In the genomic region with DNA sequence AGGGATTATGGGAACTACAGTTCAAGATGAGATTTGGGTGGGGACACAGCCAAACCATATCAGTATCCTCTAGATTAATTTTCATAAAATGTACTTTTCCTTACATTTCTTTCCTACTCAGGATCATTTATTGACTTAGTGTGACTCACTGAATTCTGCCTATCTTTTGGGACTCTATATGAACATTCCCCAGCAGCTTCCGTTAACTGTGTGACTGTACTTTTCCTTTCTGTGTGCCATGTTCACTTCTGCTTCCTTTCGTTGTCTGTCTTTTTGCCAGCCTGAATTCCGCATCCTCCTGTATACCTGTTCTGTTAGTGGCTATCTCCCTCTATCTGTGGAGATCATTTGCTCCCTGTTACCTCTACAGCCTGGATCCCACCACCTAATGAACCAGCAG, we compare ENCODE assay signal across 24 cellular contexts. TPM values are rescaled to one million over a fixed set of nuclear protein-coding genes. Genes with fewer than 3 reads are reported as not detected.
DNase-seq lines count a peak whose midpoint lies in the region; ATAC-seq and TF ChIP-seq lines count a peak whose summit lies in the region.
"Had no signal": no experiment of that assay in that cellular context is flagged by ENCODE, and none has a peak within 500 bp of the region (broad histone marks: within the 10 kb centered on the region; RNA-seq: fewer than 3 reads in every experiment).

No MANE protein-coding gene starts in this region.

- H3K9ac ChIP-seq in endodermal cell (ENCODE audit: extremely low read depth, low read length, poor library complexity, severe bottlenecking), result no peak overlapping the region

- no peak for ATAC-seq in activated T-helper 17 cell treated with anti-CD3 and anti-CD28 coated beads, Interleukin-2, amount 50 U/mL, for 72 hours (replicated peaks)
- ATAC-seq: activated T-cell treated with anti-CD3 and anti-CD28 coated beads, Interleukin-2, amount 50 U/mL, for 4 hours; Panc1; sciatic nerve had no signal

- no peaks in the 10 kb centered on the region for H3K4me1 ChIP-seq in endodermal cell (ENCODE audit: control insufficient read depth, insufficient read depth, low read length)

- H3K36me3 Mint-ChIP-seq in activated T-helper 17 cell treated with anti-CD3 and anti-CD28 coated beads, Interleukin-2, amount 50 U/mL, for 72 hours (ENCODE audit: low read depth), result peaks cover 59% of the 10 kb centered on the region
- H3K36me3 Mint-ChIP-seq in endodermal cell (ENCODE audit: low read depth) (peaks cover 71% of the 10 kb centered on the region), nephron progenitor cell (ENCODE audit: low read depth) (peaks cover 77% of the 10 kb centered on the region)
- H3K36me3 Mint-ChIP-seq in activated T-cell treated with anti-CD3 and anti-CD28 coated beads, Interleukin-2, amount 50 U/mL, for 24 hours (ENCODE audit: low read depth), result peaks cover 65% of the 10 kb centered on the region

- no peaks in the 10 kb centered on the region for H3K9me3 Mint-ChIP-seq in activated T-helper 17 cell treated with anti-CD3 and anti-CD28 coated beads, Interleukin-2, amount 50 U/mL, for 72 hours
- H3K9me3 Mint-ChIP-seq in endodermal cell (peaks cover 27% of the 10 kb centered on the region), nephron progenitor cell (peaks cover 35% of the 10 kb centered on the region)
- no peaks in the 10 kb centered on the region for H3K9me3 Mint-ChIP-seq in activated T-cell treated with anti-CD3 and anti-CD28 coated beads, Interleukin-2, amount 50 U/mL, for 24 hours
- H3K9me3 Mint-ChIP-seq: activated naive CD4-positive, alpha-beta T cell treated with anti-CD3 and anti-CD28 coated beads for 36 hours; activated T-cell treated with anti-CD3 and anti-CD28 coated beads, Interleukin-2, amount 50 U/mL, for 4 hours; CD14-positive monocyte; stimulated activated naive CD8-positive, alpha-beta T cell treated with anti-CD3 and anti-CD28 coated beads, Interleukin-15, Interleukin-2, amounts not matched to agents 100 ng/mL and 50 ng/mL, for 24 hours had no signal

- TF ChIP-seq CTCF in endodermal cell (conservative IDR thresholded peaks at IDR 0.05) (no peak), nephron progenitor cell (IDR thresholded peaks at IDR 0.05) (no peak)

- H3K27me3 Mint-ChIP-seq in activated T-helper 17 cell treated with anti-CD3 and anti-CD28 coated beads, Interleukin-2, amount 50 U/mL, for 72 hours, result no peaks in the 10 kb centered on the region
- no peaks in the 10 kb centered on the region for H3K27me3 Mint-ChIP-seq in endodermal cell (ENCODE audit: insufficient read depth)
- no peaks in the 10 kb centered on the region for H3K27me3 Mint-ChIP-seq in nephron progenitor cell (ENCODE audit: low read depth, poor library complexity)
- no peaks in the 10 kb centered on the region for H3K27me3 Mint-ChIP-seq in activated T-cell treated with anti-CD3 and anti-CD28 coated beads, Interleukin-2, amount 50 U/mL, for 24 hours
- H3K27me3 Mint-ChIP-seq: stimulated activated naive CD8-positive, alpha-beta T cell treated with anti-CD3 and anti-CD28 coated beads, Interleukin-15, Interleukin-2, amounts not matched to agents 100 ng/mL and 50 ng/mL, for 24 hours had no signal

- H3K4me3 Mint-ChIP-seq in activated T-helper 17 cell treated with anti-CD3 and anti-CD28 coated beads, Interleukin-2, amount 50 U/mL, for 72 hours, result no peak overlapping the region
- H3K4me3 Mint-ChIP-seq in endodermal cell (no peak overlapping the region), nephron progenitor cell (no peak overlapping the region)
- H3K4me3 Mint-ChIP-seq in activated T-cell treated with anti-CD3 and anti-CD28 coated beads, Interleukin-2, amount 50 U/mL, for 24 hours, result no peak overlapping the region
- H3K4me3 Mint-ChIP-seq: activated naive CD4-positive, alpha-beta T cell treated with anti-CD3 and anti-CD28 coated beads for 36 hours; activated T-cell treated with anti-CD3 and anti-CD28 coated beads, Interleukin-2, amount 50 U/mL, for 4 hours; CD14-positive monocyte; nephron; stimulated activated naive CD8-positive, alpha-beta T cell treated with anti-CD3 and anti-CD28 coated beads, Interleukin-15, Interleukin-2, amounts not matched to agents 100 ng/mL and 50 ng/mL, for 24 hours had no signal

- H3K27ac ChIP-seq in endodermal cell (ENCODE audit: low read depth, low read length), result no peak overlapping the region
- H3K27ac ChIP-seq: esophagus muscularis mucosa had no signal

- no peaks in the 10 kb centered on the region for H3K4me1 Mint-ChIP-seq in activated T-helper 17 cell treated with anti-CD3 and anti-CD28 coated beads, Interleukin-2, amount 50 U/mL, for 72 hours
- H3K4me1 Mint-ChIP-seq in endodermal cell, result no peaks in the 10 kb centered on the region
- no peaks in the 10 kb centered on the region for H3K4me1 Mint-ChIP-seq in nephron progenitor cell
- H3K4me1 Mint-ChIP-seq in activated T-cell treated with anti-CD3 and anti-CD28 coated beads, Interleukin-2, amount 50 U/mL, for 24 hours (ENCODE audit: low read depth), result peaks cover 8% of the 10 kb centered on the region
- H3K4me1 Mint-ChIP-seq: CD14-positive monocyte, nephron had no signal

- H3K9me3 ChIP-seq in endodermal cell (ENCODE audit: control insufficient read depth, low read length), result no peaks in the 10 kb centered on the region
- H3K9me3 ChIP-seq: esophagus muscularis mucosa, thyroid gland had no signal

- H3K27me3 ChIP-seq in endodermal cell (ENCODE audit: control insufficient read depth, insufficient read depth, low read length, poor library complexity, severe bottlenecking), result no peaks in the 10 kb centered on the region
- H3K27me3 ChIP-seq: esophagus muscularis mucosa, thyroid gland had no signal

- WGBS in endodermal cell (ENCODE audit: insufficient coverage in 1 of 2, insufficient read length in 1 of 2), 2 experiments, result 96 to 98% methylated on average over 3 of the region's 3 CpGs

- DNase-seq in EH (ENCODE audit: low read depth) (peak; percentile 52), endodermal cell (no peak), nephron progenitor cell (no peak), NCI-H2081 treated with DMSO at 0.1 percent for 48 hours (lab: John Stamatoyannopoulos, UW) (no peak)
- no peak for DNase-seq in activated CD4-positive, CD25-positive, alpha-beta regulatory T cell treated with anti-CD3 and anti-CD28 coated beads, Interleukin-2, amount 50 U/mL, for 72 hours
- DNase-seq in activated T-cell treated with anti-CD3 and anti-CD28 coated beads, Interleukin-2, amount 50 U/mL, for 48 hours, result no peak
- DNase-seq in activated T-cell treated with anti-CD3 and anti-CD28 coated beads, Interleukin-2, amount 50 U/mL, for 24 hours, result no peak
- DNase-seq: activated CD4-positive, alpha-beta T cell treated with anti-CD3 and anti-CD28 coated beads for 1 hour; activated naive CD4-positive, alpha-beta T cell treated with anti-CD3 and anti-CD28 coated beads for 36 hours; activated T-cell treated with anti-CD3 and anti-CD28 coated beads, Interleukin-2, amount 50 U/mL, for 4 hours; anterior cingulate cortex; effector memory CD4-positive, alpha-beta T cell; NCI-H146; NCI-H510A; posterior cingulate gyrus; SIG-M5; thyroid gland had no signal

- peak overlapping the region; percentile 16 for H3K27ac Mint-ChIP-seq in activated T-helper 17 cell treated with anti-CD3 and anti-CD28 coated beads, Interleukin-2, amount 50 U/mL, for 72 hours
- H3K27ac Mint-ChIP-seq in endodermal cell (peak overlapping the region; percentile 73), nephron progenitor cell (peak overlapping the region; percentile 15)
- no peak overlapping the region for H3K27ac Mint-ChIP-seq in activated T-cell treated with anti-CD3 and anti-CD28 coated beads, Interleukin-2, amount 50 U/mL, for 24 hours
- H3K27ac Mint-ChIP-seq: activated naive CD4-positive, alpha-beta T cell treated with anti-CD3 and anti-CD28 coated beads for 36 hours; nephron; stimulated activated naive CD8-positive, alpha-beta T cell treated with anti-CD3 and anti-CD28 coated beads, Interleukin-15, Interleukin-2, amounts not matched to agents 100 ng/mL and 50 ng/mL, for 24 hours had no signal

- no peak overlapping the region for H3K4me3 ChIP-seq in endodermal cell (ENCODE audit: low read length)
- H3K4me3 ChIP-seq: esophagus muscularis mucosa, thyroid gland had no signal

- peaks cover 64% of the 10 kb centered on the region for H3K36me3 ChIP-seq in endodermal cell (ENCODE audit: control insufficient read depth, insufficient read depth, low read length)

RNA-seq across cellular contexts. Expression of a gene that starts 48.8 kb away (rescaled TPM):
- 10 to 100 TPM; 25.7 to 42.2 TPM for total RNA-seq in activated T-helper 17 cell treated with anti-CD3 and anti-CD28 coated beads, Interleukin-2, amount 50 U/mL, for 72 hours
- 10 to 100 TPM; 61.9 to 69.1 TPM for total RNA-seq in endodermal cell
- polyA plus RNA-seq in endodermal cell (2013, experiment 1 of 2), result 37.2 TPM
- polyA plus RNA-seq in endodermal cell (2013, experiment 2 of 2), result 37.3 TPM
